8 cellular contexts compared by ENCODE assay signal in genomic region chr10:63703113-63703670, GRCh38.
DNase-seq lines count a peak whose midpoint lies in the region; ATAC-seq, FAIRE-seq and TF ChIP-seq lines count a peak whose summit lies in the region.

No MANE protein-coding gene starts in this region.

- RAD21 ChIA-PET in GM12878 (lab: Charles Lee; ENCODE audit: unreplicated experiment), result interaction anchor here (0.7 to 3.4 kb wide), 9 partner anchors 11 to 487 kb away, joined by 3 to 12 read pairs (median 5); no protein-coding TSS in a partner anchor

- no peaks in the 10 kb centered on the region for H3K36me3 Mint-ChIP-seq in activated naive CD8-positive, alpha-beta T cell treated with anti-CD3 and anti-CD28 coated beads, Interleukin-2, amount 50 U/mL, for 24 hours (ENCODE audit: low read depth)
- H3K36me3 Mint-ChIP-seq in activated naive CD8-positive, alpha-beta T cell treated with anti-CD3 and anti-CD28 coated beads for 36 hours, result no peaks in the 10 kb centered on the region

- peak; percentile 38 for ATAC-seq in GM12878
- ATAC-seq in activated naive CD8-positive, alpha-beta T cell treated with anti-CD3 and anti-CD28 coated beads, Interleukin-2, amount 50 U/mL, for 24 hours, result no peak

- H3K9ac ChIP-seq in GM12878 (ENCODE audit: control insufficient read depth, insufficient read depth, low read length) (no peak overlapping the region), smooth muscle cell (ENCODE audit: low read depth) (no peak overlapping the region)

- H2AFZ ChIP-seq in GM12878 (ENCODE audit: control insufficient read depth, low read depth, low read length) (peak overlapping the region; percentile 58), smooth muscle cell (ENCODE audit: low read depth) (no peak overlapping the region)

- H3K4me3 ChIP-seq in NB4 (ENCODE audit: low read depth, low read length), result no peak overlapping the region
- H3K4me3 ChIP-seq in GM12878, result no peak overlapping the region
- no peak overlapping the region for H3K4me3 ChIP-seq in smooth muscle cell

- no peak overlapping the region for H3K4me3 Mint-ChIP-seq in activated naive CD8-positive, alpha-beta T cell treated with anti-CD3 and anti-CD28 coated beads, Interleukin-2, amount 50 U/mL, for 24 hours
- no peak overlapping the region for H3K4me3 Mint-ChIP-seq in activated naive CD8-positive, alpha-beta T cell treated with anti-CD3 and anti-CD28 coated beads for 36 hours

- no peaks in the 10 kb centered on the region for H3K36me3 ChIP-seq in GM12878 (ENCODE audit: control insufficient read depth in 2 of 2, insufficient read depth in 2 of 2, low read length in 1 of 2)
- no peaks in the 10 kb centered on the region for H3K36me3 ChIP-seq in smooth muscle cell (ENCODE audit: low read depth)

- POLR2A ChIA-PET in GM12878 (lab: Charles Lee), result interaction anchor here (0.6 kb wide), 1 partner anchor 198 kb away, joined by 4 read pairs; no protein-coding TSS in a partner anchor

- no peak for TF ChIP-seq CTCF in NB4 (IDR thresholded peaks at IDR 0.05; ENCODE audit: low read depth, low read length)
- TF ChIP-seq CTCF in GM12878 (IDR thresholded peaks at IDR 0.05 in 2 of 3, conservative IDR thresholded peaks at IDR 0.05 in 1 of 3; ENCODE audit: control insufficient read depth in 2 of 3, extremely low read depth in 1 of 3, insufficient read depth in 1 of 3, low read depth in 3 of 3, low read length in 3 of 3), result no peak
- TF ChIP-seq CTCF in smooth muscle cell (IDR thresholded peaks at IDR 0.05; ENCODE audit: borderline replicate concordance, insufficient read depth, poor library complexity, severe bottlenecking), result no peak

- CTCF ChIA-PET in GM12878 (lab: Yijun Ruan, JAX), result interaction anchor here (0.8 to 8.4 kb wide), 6 partner anchors 15 to 545 kb away, joined by 3 to 62 read pairs (median 4); no protein-coding TSS in a partner anchor

- TF ChIP-seq EP300 in GM12878 (IDR thresholded peaks at IDR 0.05; ENCODE audit: borderline replicate concordance in 1 of 2, control insufficient read depth in 1 of 2, low read depth in 2 of 2, low read length in 2 of 2), result no peak; a peak in 1 of 4 replicates

- H3K27ac Mint-ChIP-seq in activated naive CD8-positive, alpha-beta T cell treated with anti-CD3 and anti-CD28 coated beads, Interleukin-2, amount 50 U/mL, for 24 hours, result no peak overlapping the region
- H3K27ac Mint-ChIP-seq in activated naive CD8-positive, alpha-beta T cell treated with anti-CD3 and anti-CD28 coated beads for 36 hours, result no peak overlapping the region

- H4K20me1 ChIP-seq in GM12878 (ENCODE audit: control insufficient read depth, insufficient read depth) (no peaks in the 10 kb centered on the region), smooth muscle cell (ENCODE audit: low read depth) (no peaks in the 10 kb centered on the region)

- 67% methylated on average over 4 of the region's 4 CpGs for WGBS in GM12878 (ENCODE audit: insufficient coverage, insufficient replicate concordance, low lambda C conversion rate, missing lambda C conversion rate)
- 94% methylated on average over 4 of the region's 4 CpGs for WGBS in smooth muscle cell (ENCODE audit: low lambda C conversion rate)

- no peak for TF ChIP-seq RAD21 in GM12878 (IDR thresholded peaks at IDR 0.05; ENCODE audit: insufficient read depth, low read depth, low read length)

- no peaks in the 10 kb centered on the region for H3K9me3 Mint-ChIP-seq in activated naive CD8-positive, alpha-beta T cell treated with anti-CD3 and anti-CD28 coated beads, Interleukin-2, amount 50 U/mL, for 24 hours
- H3K9me3 Mint-ChIP-seq in activated naive CD8-positive, alpha-beta T cell treated with anti-CD3 and anti-CD28 coated beads for 36 hours, result no peaks in the 10 kb centered on the region

- DNase-seq in NCI-H2081 (lab: John Stamatoyannopoulos, UW) (peak; percentile 3 to 59), NCI-H2081 treated with DMSO at 0.1 percent for 48 hours (lab: John Stamatoyannopoulos, UW) (no peak), NB4 (ENCODE audit: low read depth) (peak; percentile 97), GM12878 (ENCODE audit: low read depth, low spot score) (peak; percentile 36), putamen (ENCODE audit: low spot score) (peak; percentile 60), smooth muscle cell (lab: John Stamatoyannopoulos, UW; ENCODE audit: unreplicated experiment) (no peak)
- DNase-seq in activated naive CD8-positive, alpha-beta T cell treated with anti-CD3 and anti-CD28 coated beads, Interleukin-2, amount 50 U/mL, for 24 hours, result no peak
- no peak for DNase-seq in activated naive CD8-positive, alpha-beta T cell treated with anti-CD3 and anti-CD28 coated beads for 36 hours

- H3K9me3 ChIP-seq in GM12878 (replicated peaks; ENCODE audit: control insufficient read depth, insufficient read depth, low read length) (no peaks in the 10 kb centered on the region), smooth muscle cell (replicated peaks; ENCODE audit: low read depth) (no peaks in the 10 kb centered on the region)

- no peak for FAIRE-seq in GM12878 (lab: Jason Lieb, UNC)

- H3K27ac ChIP-seq in GM12878 (ENCODE audit: control insufficient read depth, insufficient read depth) (no peak overlapping the region), smooth muscle cell (ENCODE audit: low read depth) (no peak overlapping the region)

- intact Hi-C loops in GM12878 (cut with micrococcal nuclease; ENCODE audit: unreplicated experiment), result no loop called here

- no peaks in the 10 kb centered on the region for H3K27me3 Mint-ChIP-seq in activated naive CD8-positive, alpha-beta T cell treated with anti-CD3 and anti-CD28 coated beads, Interleukin-2, amount 50 U/mL, for 24 hours
- no peaks in the 10 kb centered on the region for H3K27me3 Mint-ChIP-seq in activated naive CD8-positive, alpha-beta T cell treated with anti-CD3 and anti-CD28 coated beads for 36 hours

- in situ Hi-C loops in GM12878 (cut with MboI), result loop anchor here (25.0 kb wide), 1 partner anchor 1116 kb away; no protein-coding TSS in a partner anchor

- no peak for TF ChIP-seq POLR2A in NB4 (IDR thresholded peaks at IDR 0.05; ENCODE audit: extremely low read depth, insufficient read length)
- TF ChIP-seq POLR2A in GM12878 (IDR thresholded peaks at IDR 0.05; ENCODE audit: low read depth, low read length), result no peak

- H3K4me2 ChIP-seq in GM12878 (ENCODE audit: control insufficient read depth, insufficient read depth) (peak overlapping the region; percentile 39; the same call in 1 of the 2 replicates), smooth muscle cell (no peak overlapping the region)

- H3K4me1 ChIP-seq in GM12878 (ENCODE audit: control insufficient read depth, insufficient read depth, low read length) (peaks cover 8% of the 10 kb centered on the region), smooth muscle cell (ENCODE audit: low read depth) (peaks cover 8% of the 10 kb centered on the region)

- H3K4me1 Mint-ChIP-seq in activated naive CD8-positive, alpha-beta T cell treated with anti-CD3 and anti-CD28 coated beads, Interleukin-2, amount 50 U/mL, for 24 hours, result peaks cover 57% of the 10 kb centered on the region
- H3K4me1 Mint-ChIP-seq in activated naive CD8-positive, alpha-beta T cell treated with anti-CD3 and anti-CD28 coated beads for 36 hours, result peaks cover 25% of the 10 kb centered on the region

- no TSS peak for BruUV-seq in GM12878 (replicated peaks; lab: Mats Ljungman, UMichigan)

- H3F3A ChIP-seq in smooth muscle cell (ENCODE audit: low read depth), result peaks cover 28% of the 10 kb centered on the region

- SMC1A ChIA-PET in GM12878 (lab: Charles Lee; ENCODE audit: uncharacterized antibody, unreplicated experiment), result interaction anchor here (0.6 to 1.9 kb wide), 6 partner anchors 11 to 536 kb away, joined by 3 to 10 read pairs (median 4); no protein-coding TSS in a partner anchor

- H3K27me3 ChIP-seq in GM12878 (replicated peaks in 1 of 2; ENCODE audit: control insufficient read depth in 2 of 2, insufficient read depth in 2 of 2, low read length in 1 of 2), result no peaks in the 10 kb centered on the region
- no peaks in the 10 kb centered on the region for H3K27me3 ChIP-seq in smooth muscle cell (ENCODE audit: low read depth)

- no peaks in the 10 kb centered on the region for H3K79me2 ChIP-seq in GM12878 (ENCODE audit: control insufficient read depth, insufficient read depth, low read length)
- H3K79me2 ChIP-seq in smooth muscle cell (ENCODE audit: low read depth), result no peaks in the 10 kb centered on the region

TF ChIP-seq in GM12878, 131 proteins besides CTCF, POLR2A, EP300 and RAD21 (continues in another document):
- peak; percentile 95 for TF ChIP-seq SPI1 (IDR thresholded peaks at IDR 0.05; ENCODE audit: borderline replicate concordance, insufficient read depth, low read depth, low read length)
- TF ChIP-seq PAX8 (IDR thresholded peaks at IDR 0.05), result no peak
- TF ChIP-seq CBFB (IDR thresholded peaks at IDR 0.05; ENCODE audit: low read depth), result 0 out of 2 replicates have a peak, but pooled peaks have one; percentile 20
- peak; percentile 71 for TF ChIP-seq IKZF1 (conservative IDR thresholded peaks at IDR 0.05)
- peak; percentile 79 for TF ChIP-seq NFIC (IDR thresholded peaks at IDR 0.05; ENCODE audit: low read depth, low read length)
- peak; percentile 97 for TF ChIP-seq EED (IDR thresholded peaks at IDR 0.05; ENCODE audit: low read depth)
- no peak for TF ChIP-seq RAD51 (IDR thresholded peaks at IDR 0.05)
- peak; percentile 46; the same call in 1 of the 2 replicates for TF ChIP-seq ZBED1 (IDR thresholded peaks at IDR 0.05; ENCODE audit: borderline replicate concordance)
- TF ChIP-seq DPF2 (IDR thresholded peaks at IDR 0.05), result 0 out of 2 replicates have a peak, but pooled peaks have one; percentile 51
- 0 out of 2 replicates have a peak, but pooled peaks have one; percentile 42 for TF ChIP-seq TCF7 (IDR thresholded peaks at IDR 0.05; ENCODE audit: borderline replicate concordance)
- TF ChIP-seq, protein P1, sequence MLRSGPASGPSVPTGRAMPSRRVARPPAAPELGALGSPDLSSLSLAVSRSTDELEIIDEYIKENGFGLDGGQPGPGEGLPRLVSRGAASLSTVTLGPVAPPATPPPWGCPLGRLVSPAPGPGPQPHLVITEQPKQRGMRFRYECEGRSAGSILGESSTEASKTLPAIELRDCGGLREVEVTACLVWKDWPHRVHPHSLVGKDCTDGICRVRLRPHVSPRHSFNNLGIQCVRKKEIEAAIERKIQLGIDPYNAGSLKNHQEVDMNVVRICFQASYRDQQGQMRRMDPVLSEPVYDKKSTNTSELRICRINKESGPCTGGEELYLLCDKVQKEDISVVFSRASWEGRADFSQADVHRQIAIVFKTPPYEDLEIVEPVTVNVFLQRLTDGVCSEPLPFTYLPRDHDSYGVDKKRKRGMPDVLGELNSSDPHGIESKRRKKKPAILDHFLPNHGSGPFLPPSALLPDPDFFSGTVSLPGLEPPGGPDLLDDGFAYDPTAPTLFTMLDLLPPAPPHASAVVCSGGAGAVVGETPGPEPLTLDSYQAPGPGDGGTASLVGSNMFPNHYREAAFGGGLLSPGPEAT (IDR thresholded peaks at IDR 0.05; ENCODE audit: low read depth), result peak; percentile 50; the same call in 1 of the 2 replicates
- TF ChIP-seq SREBF2 (IDR thresholded peaks at IDR 0.05; ENCODE audit: low read length), result no peak
- TF ChIP-seq SIX5 (IDR thresholded peaks at IDR 0.05; ENCODE audit: low read depth, low read length, severe bottlenecking), result no peak

Comparison
In these comparisons a context has a peak if more than half of its experiments do, and no peak if none do; other contexts are left out.
1. DNase-seq: peak in NCI-H2081 (2 of 2), NB4 (single experiment), GM12878 (single experiment) and putamen (single experiment); none in NCI-H2081 treated with DMSO at 0.1 percent for 48 hours (single experiment), activated naive CD8-positive, alpha-beta T cell treated with anti-CD3 and anti-CD28 coated beads, Interleukin-2, amount 50 U/mL, for 24 hours (single experiment), smooth muscle cell (single experiment) and activated naive CD8-positive, alpha-beta T cell treated with anti-CD3 and anti-CD28 coated beads for 36 hours (single experiment).